ENCODE assay signal across 8 cellular contexts in the genomic region with DNA sequence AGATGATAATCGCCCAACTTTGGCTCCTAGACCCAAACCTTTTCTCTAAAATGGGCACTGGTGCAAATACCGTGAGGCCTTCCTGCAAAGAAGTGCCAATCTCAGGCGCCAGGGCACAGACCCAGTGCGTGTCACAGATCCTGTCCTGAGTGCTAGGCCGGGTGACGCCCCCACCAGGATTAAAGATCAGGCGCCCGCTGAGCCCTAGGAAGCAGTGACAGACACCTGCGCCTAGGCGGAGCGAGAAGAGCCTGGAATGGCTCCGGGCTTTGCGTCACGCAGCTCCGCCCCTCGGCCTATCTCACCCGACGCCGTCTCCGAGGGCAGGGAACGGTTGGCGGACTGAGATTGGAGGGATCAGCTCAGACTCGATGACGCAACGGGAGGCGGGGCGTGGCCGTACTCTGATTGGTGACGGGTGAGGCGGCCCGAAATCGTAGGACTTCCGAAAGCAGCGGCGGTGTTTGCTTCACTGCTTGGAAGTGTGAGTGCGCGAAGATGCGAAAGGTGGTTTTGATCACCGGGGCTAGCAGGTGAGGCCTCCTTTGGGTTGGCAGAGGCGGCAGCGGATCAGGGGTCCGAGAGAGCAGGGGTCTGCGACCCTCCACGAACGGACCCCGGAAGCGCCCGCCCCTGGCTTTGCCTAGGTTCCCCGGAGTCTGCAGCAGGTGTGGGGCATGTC. TPM values are rescaled to one million over a fixed set of nuclear protein-coding genes. Genes with fewer than 3 reads are reported as not detected.
DNase-seq lines count a peak whose midpoint lies in the region; TF ChIP-seq lines count a peak whose summit lies in the region.
"Not testable (repeated sequence)": the region's sequence is repeated elsewhere in the genome, so short reads cannot be mapped to it uniquely, and the experiment has no call there.

Gene HSD17B7 (plus strand): TSS at position 400 of the 682 bp plus-strand sequence. CDS start 99 bp downstream, at position 499.

- H3K4me3 ChIP-seq in GM23248 (peak within 1 kb of the TSS; percentile 82), Karpas-422 (ENCODE audit: low read length) (peak within 1 kb of the TSS; percentile 74), esophagus squamous epithelium (peak within 1 kb of the TSS; percentile 32 to 69 (median 48))

- intact Hi-C loops in esophagus squamous epithelium (cut with DNase I): not testable (repeated sequence)

- H3K27ac ChIP-seq in GM23248 (peak within 1 kb of the TSS; percentile 59), Karpas-422 (ENCODE audit: low read length) (peak within 1 kb of the TSS; percentile 70; the same call in 1 of the 2 replicates), esophagus squamous epithelium (peak within 1 kb of the TSS; percentile 78 to 91 (median 90))

- H3K79me2 ChIP-seq in GM23248 (ENCODE audit: insufficient read depth): not testable (repeated sequence)
- peaks cover 16% of the 10 kb centered on the region; the same call in 1 of the 2 replicates for H3K79me2 ChIP-seq in Karpas-422 (ENCODE audit: low read length)

- not testable (repeated sequence) for H3K27me3 ChIP-seq in GM23248 (replicated peaks; ENCODE audit: insufficient read depth); Karpas-422 (ENCODE audit: low read length); esophagus squamous epithelium

- H3K4me1 ChIP-seq in GM23248 (ENCODE audit: insufficient read depth); Karpas-422 (ENCODE audit: low read length): not testable (repeated sequence)
- peaks cover 0 to 12% (median 0%) of the 10 kb centered on the region in 3 donors for H3K4me1 ChIP-seq in esophagus squamous epithelium

- peak in 2 of 6 experiments; percentile 18 to 42 for TF ChIP-seq CTCF in esophagus squamous epithelium (IDR thresholded peaks at IDR 0.05)

- H3K9me2 ChIP-seq in GM23248 (ENCODE audit: insufficient read depth); Karpas-422 (replicated peaks; ENCODE audit: insufficient read depth, low read length): not testable (repeated sequence)

- DNase-seq in DMS79 treated with DMSO at 0.1 percent for 48 hours (lab: John Stamatoyannopoulos, UW): peak; percentile 44
- DNase-seq in GM23248: peak; percentile 64
- peak; percentile 87 for DNase-seq in Karpas-422
- DNase-seq in RKO (ENCODE audit: low spot score): peak; percentile 79
- DNase-seq in activated T-cell treated with anti-CD3 and anti-CD28 coated beads, Interleukin-2, amount 50 U/mL, for 48 hours: peak; percentile 79 to 82
- peak; percentile 7 for DNase-seq in esophagus squamous epithelium (lab: John Stamatoyannopoulos, UW)
- peak; percentile 81 for DNase-seq in myocyte (ENCODE audit: low read depth)
- peak; percentile 51 to 71 for DNase-seq in stimulated activated CD8-positive, alpha-beta memory T cell treated with anti-CD3 and anti-CD28 coated beads, Interleukin-7, amount 100 ng/mL, for 4 hours (ENCODE audit: low read depth in 2 of 2)

- TF ChIP-seq POLR2A in esophagus squamous epithelium (IDR thresholded peaks at IDR 0.05): peak in 2 of 4 donors; percentile 6 to 51

- peak within 1 kb of the TSS; percentile 96 for H2AFZ ChIP-seq in GM23248
- H2AFZ ChIP-seq in Karpas-422 (ENCODE audit: low read length): peak within 1 kb of the TSS; percentile 75; the same call in 1 of the 2 replicates

- WGBS in GM23248 (ENCODE audit: low coverage in 1 of 2, low lambda C conversion rate in 2 of 2, missing lambda C conversion rate in 2 of 2), 2 experiments: 1 to 2% methylated on average over 30 to 32 of the region's 49 CpGs
- WGBS in esophagus squamous epithelium, 2 donors: 0 to 2% methylated on average over 6 to 8 of the region's 49 CpGs

- H4K20me1 ChIP-seq in GM23248 (ENCODE audit: insufficient read depth); Karpas-422 (ENCODE audit: insufficient read depth, low read depth, low read length): not testable (repeated sequence)

- peak within 1 kb of the TSS; percentile 96 for H3K4me2 ChIP-seq in GM23248 (ENCODE audit: unreplicated experiment)
- H3K4me2 ChIP-seq in Karpas-422 (ENCODE audit: low read depth, low read length, poor library complexity, severe bottlenecking): peak within 1 kb of the TSS; percentile 88

- H3F3A ChIP-seq in GM23248 (ENCODE audit: insufficient read depth): peaks cover 20% of the 10 kb centered on the region

- in situ Hi-C loops in GM23248 (cut with MboI): not testable (repeated sequence)

- peak within 1 kb of the TSS; percentile 73 for H3K9ac ChIP-seq in GM23248
- peak within 1 kb of the TSS; percentile 68 for H3K9ac ChIP-seq in Karpas-422 (ENCODE audit: low read length)

- H3K36me3 ChIP-seq in GM23248 (ENCODE audit: low read depth); Karpas-422 (ENCODE audit: insufficient read depth, low read length): not testable (repeated sequence)
- peaks cover 0 to 25% (median 0%) of the 10 kb centered on the region in 3 donors for H3K36me3 ChIP-seq in esophagus squamous epithelium

- H3K9me3 ChIP-seq in GM23248 (ENCODE audit: low read depth); Karpas-422 (ENCODE audit: low read length); esophagus squamous epithelium: not testable (repeated sequence)

RNA-seq across cellular contexts. Expression of gene HSD17B7, which starts in this region (rescaled TPM):
- total RNA-seq in GM23248 (2014; rRNA removed; shearing (Covaris generic)): 5.5 and 7.7 TPM in 2 replicates
- polyA plus RNA-seq in GM23248 (2016; fragmentation: Nextera tagmentation; extraction: Ambion mirVana): 4.0 and 4.6 TPM in 2 replicates
- 41.5 and 58.2 TPM in 2 replicates for total RNA-seq in Karpas-422 (2014; rRNA removed; shearing (Covaris generic); ENCODE audit: low replicate concordance)
- total RNA-seq in esophagus squamous epithelium: 10 to 100 TPM; 15.7 to 28.4 (median 21.6) TPM
- 11.7 and 19.8 TPM in 2 replicates for total RNA-seq in myocyte
- polyA plus RNA-seq in myocyte (2012): 10.4 TPM

Comparison
In these comparisons a context has a peak if more than half of its experiments do, and no peak if none do; other contexts are left out.
1. Peak in every context shown above with its lines: DNase-seq, H3K4me3 ChIP-seq and H3K27ac ChIP-seq.
2. DNase-seq: peak in every context shown above with its lines; median percentile 87 in Karpas-422; 81 in myocyte; 80 in activated T-cell treated with anti-CD3 and anti-CD28 coated beads, Interleukin-2, amount 50 U/mL, for 48 hours; 79 in RKO; 64 in GM23248; 61 in stimulated activated CD8-positive, alpha-beta memory T cell treated with anti-CD3 and anti-CD28 coated beads, Interleukin-7, amount 100 ng/mL, for 4 hours; 44 in DMS79 treated with DMSO at 0.1 percent for 48 hours; 7 in esophagus squamous epithelium.